ENCODE assay signal across 10 cellular contexts in genomic region chrX:118644378-118644777, GRCh38.
DNase-seq lines count a peak whose midpoint lies in the region; ATAC-seq and TF ChIP-seq lines count a peak whose summit lies in the region.
"Had no signal": no experiment of that assay in that cellular context is flagged by ENCODE, and none has a peak within 500 bp of the region (broad histone marks: within the 10 kb centered on the region; RNA-seq: fewer than 3 reads in every experiment).

No MANE protein-coding gene starts in this region.

- no peaks in the 10 kb centered on the region for H3K9me3 ChIP-seq in muscle layer of colon (ENCODE audit: low read length)
- H3K9me3 ChIP-seq: neutrophil had no signal

- H3K27ac ChIP-seq in muscle layer of colon (ENCODE audit: low read depth, low read length): peak overlapping the region; percentile 7
- H3K27ac ChIP-seq: neutrophil, SK-N-MC had no signal

- TF ChIP-seq CTCF in GM10266 (IDR thresholded peaks at IDR 0.05; ENCODE audit: control insufficient read depth, insufficient read depth, low read depth, missing control alignments): peak; percentile 18
- TF ChIP-seq CTCF in cardiac fibroblast (IDR thresholded peaks at IDR 0.05; ENCODE audit: low read depth, low read length): peak; percentile 51

- no peaks in the 10 kb centered on the region for H3K27me3 ChIP-seq in muscle layer of colon (ENCODE audit: control insufficient read depth in 1 of 2, insufficient read depth in 2 of 2, low read length in 2 of 2)
- H3K27me3 ChIP-seq: neutrophil had no signal

- H3K4me3 ChIP-seq in cardiac fibroblast (replicated peaks in 1 of 2; ENCODE audit: low read depth in 2 of 2, low read length in 2 of 2) (no peak overlapping the region), muscle layer of colon (ENCODE audit: low read depth in 1 of 2, low read length in 2 of 2) (no peak overlapping the region)
- H3K4me3 ChIP-seq: SK-N-MC had no signal

- H3K36me3 ChIP-seq in muscle layer of colon (ENCODE audit: insufficient read depth, low read length): peaks cover 7% of the 10 kb centered on the region

- ATAC-seq in GM21390 (IDR thresholded peaks at IDR 0.05; ENCODE audit: unreplicated experiment): no peak

- no peak overlapping the region for H3K9ac ChIP-seq in muscle layer of colon (ENCODE audit: low read length)

- H3K4me1 ChIP-seq in muscle layer of colon (ENCODE audit: insufficient read depth, low read length): no peaks in the 10 kb centered on the region

- DNase-seq in GM10266 (ENCODE audit: extremely low spot score) (no peak), NCI-H2081 treated with DMSO at 0.1 percent for 48 hours (lab: John Stamatoyannopoulos, UW) (peak; percentile 44), cardiac fibroblast (ENCODE audit: low read depth in 2 of 2) (peak; percentile 56 to 66), T-helper 9 cell (no peak), retina (no peak), NCI-H345 treated with DMSO at 0.1 percent for 48 hours (lab: John Stamatoyannopoulos, UW; ENCODE audit: unreplicated experiment) (no peak)

Comparison
In these comparisons a context has a peak if more than half of its experiments do, and no peak if none do; other contexts are left out.
1. DNase-seq: peak in NCI-H2081 treated with DMSO at 0.1 percent for 48 hours (single experiment) and cardiac fibroblast (2 of 2); none in GM10266 (single experiment), T-helper 9 cell (single experiment), retina (single experiment) and NCI-H345 treated with DMSO at 0.1 percent for 48 hours (single experiment).